ENCODE assay signal across 6 cellular contexts in the genomic region with DNA sequence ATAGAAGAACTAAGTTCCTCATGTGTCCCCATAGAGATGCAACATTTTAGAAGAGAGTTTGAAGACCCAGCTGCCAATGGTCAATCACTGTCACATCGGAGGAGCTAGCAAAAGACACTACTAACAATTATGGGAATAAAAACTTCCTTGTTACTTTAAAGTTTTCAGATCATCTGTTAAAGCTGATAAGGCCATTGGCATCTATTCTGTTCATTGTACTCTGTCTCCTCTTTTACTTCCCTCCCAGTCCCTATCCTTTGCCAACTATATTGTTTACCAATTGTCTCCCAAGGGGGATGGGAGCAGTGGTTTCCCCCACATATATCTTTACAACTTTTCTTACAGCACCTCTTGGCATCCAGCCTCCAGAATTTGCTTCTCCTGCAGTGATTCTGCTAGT.
"Had no signal": no experiment of that assay in that cellular context is flagged by ENCODE, and none has a peak within 500 bp of the region (broad histone marks: within the 10 kb centered on the region; RNA-seq: fewer than 3 reads in every experiment).

No MANE protein-coding gene starts in this region.

- FAIRE-seq: HepG2, HTR-8/SVneo, K562 had no signal

- H3K27ac ChIP-seq: HL-60 had no signal

- H3K9me3 Mint-ChIP-seq: IgD-negative memory B cell had no signal

- DNase-seq: IMR-90 had no signal

- H3K27ac Mint-ChIP-seq: IgD-negative memory B cell had no signal

- ATAC-seq: HepG2, K562 had no signal

- H3K4me3 Mint-ChIP-seq: IgD-negative memory B cell had no signal

- H3K4me3 ChIP-seq: K562 had no signal

- H3K36me3 Mint-ChIP-seq: IgD-negative memory B cell had no signal
